In genomic region chr11:14029971-14030531, GRCh38 we compare ENCODE assay signal across 10 cellular contexts.
DNase-seq lines count a peak whose midpoint lies in the region; ATAC-seq and TF ChIP-seq lines count a peak whose summit lies in the region.
"Had no signal": no experiment of that assay in that cellular context is flagged by ENCODE, and none has a peak within 500 bp of the region (broad histone marks: within the 10 kb centered on the region; RNA-seq: fewer than 3 reads in every experiment).

No MANE protein-coding gene starts in this region.

- intact Hi-C loops in right lobe of liver (cut with DNase I) (no loop called here), A673 (cut with micrococcal nuclease; ENCODE audit: unreplicated experiment) (no loop called here)

- no peak overlapping the region for H3K27ac ChIP-seq in ACC112 (ENCODE audit: low read depth, low read length)
- no peak overlapping the region for H3K27ac ChIP-seq in right lobe of liver
- no peak overlapping the region for H3K27ac ChIP-seq in A673 (ENCODE audit: low read depth, low read length, poor library complexity, severe bottlenecking)

- H3K36me3 ChIP-seq in ACC112 (ENCODE audit: insufficient read depth, low read length) (no peaks in the 10 kb centered on the region), right lobe of liver (no peaks in the 10 kb centered on the region), A673 (ENCODE audit: insufficient read depth, low read length, poor library complexity, severe bottlenecking) (no peaks in the 10 kb centered on the region)

- ATAC-seq in right lobe of liver: peak; percentile 93 to 98 (median 94)
- no peak for ATAC-seq in naive thymus-derived CD8-positive, alpha-beta T cell

- H3K4me3 ChIP-seq in ACC112 (ENCODE audit: low read depth, low read length) (no peak overlapping the region), right lobe of liver (no peak overlapping the region), A673 (ENCODE audit: low read depth, low read length, poor library complexity, severe bottlenecking) (no peak overlapping the region)

- peak overlapping the region; percentile 50 for H2AFZ ChIP-seq in ACC112 (ENCODE audit: low read length, unreplicated experiment)

- H3K36me3 Mint-ChIP-seq in naive thymus-derived CD8-positive, alpha-beta T cell: no peaks in the 10 kb centered on the region
- H3K36me3 Mint-ChIP-seq: activated naive CD4-positive, alpha-beta T cell treated with anti-CD3 and anti-CD28 coated beads, Interleukin-2, amount 50 U/mL, for 24 hours; CD4-positive, CD25-positive, alpha-beta regulatory T cell had no signal

- H3K4me1 ChIP-seq in ACC112 (ENCODE audit: control insufficient read depth, insufficient read depth, low read length, unreplicated experiment) (peaks cover 14% of the 10 kb centered on the region), right lobe of liver (no peaks in the 10 kb centered on the region), A673 (ENCODE audit: insufficient read depth, low read length, poor library complexity, severe bottlenecking) (no peaks in the 10 kb centered on the region)

- H3K27me3 ChIP-seq in ACC112 (ENCODE audit: insufficient read depth, low read length) (peaks cover 25% of the 10 kb centered on the region), right lobe of liver (no peaks in the 10 kb centered on the region), A673 (replicated peaks; ENCODE audit: insufficient read depth, low read depth, low read length, poor library complexity) (peaks cover 13% of the 10 kb centered on the region)

- POLR2A ChIA-PET in A673 (lab: Charles Lee; ENCODE audit: low non-redundant PET): no interaction called here
- POLR2A ChIA-PET in naive thymus-derived CD8-positive, alpha-beta T cell (lab: Charles Lee): no interaction called here

- TF ChIP-seq POLR2A in right lobe of liver (IDR thresholded peaks at IDR 0.05) (no peak), erythroblast (IDR thresholded peaks at IDR 0.05; ENCODE audit: low read length) (no peak)

- WGBS in right lobe of liver (ENCODE audit: insufficient coverage, low coverage, low lambda C conversion rate, missing lambda C conversion rate): 18% methylated on average over 10 of the region's 10 CpGs

- H3K4me1 Mint-ChIP-seq in naive thymus-derived CD8-positive, alpha-beta T cell: peaks cover 0 to 5% (median 1%) of the 10 kb centered on the region in 4 donors
- H3K4me1 Mint-ChIP-seq: activated naive CD4-positive, alpha-beta T cell treated with anti-CD3 and anti-CD28 coated beads, Interleukin-2, amount 50 U/mL, for 24 hours; CD4-positive, CD25-positive, alpha-beta regulatory T cell had no signal

- TF ChIP-seq CTCF in right lobe of liver (IDR thresholded peaks at IDR 0.05) (no peak), A673 (conservative IDR thresholded peaks at IDR 0.05; ENCODE audit: low read depth, low read length) (no peak)

- H3K79me2 ChIP-seq in ACC112 (ENCODE audit: control insufficient read depth, insufficient read depth, low read length, unreplicated experiment): no peaks in the 10 kb centered on the region

- H3K9me3 ChIP-seq in right lobe of liver (no peaks in the 10 kb centered on the region), A673 (ENCODE audit: low read depth, low read length, poor library complexity, severe bottlenecking) (no peaks in the 10 kb centered on the region)

- CTCF ChIA-PET in A673 (lab: Charles Lee): no interaction called here

- H3K4me3 Mint-ChIP-seq in naive thymus-derived CD8-positive, alpha-beta T cell: no peak overlapping the region
- H3K4me3 Mint-ChIP-seq: activated naive CD4-positive, alpha-beta T cell treated with anti-CD3 and anti-CD28 coated beads, Interleukin-2, amount 50 U/mL, for 24 hours; CD4-positive, CD25-positive, alpha-beta regulatory T cell had no signal

- H3K27me3 Mint-ChIP-seq in naive thymus-derived CD8-positive, alpha-beta T cell: peaks cover 0 to 6% (median 2%) of the 10 kb centered on the region in 5 donors
- H3K27me3 Mint-ChIP-seq: activated naive CD4-positive, alpha-beta T cell treated with anti-CD3 and anti-CD28 coated beads, Interleukin-2, amount 50 U/mL, for 24 hours had no signal

- DNase-seq in NCI-H1105 treated with DMSO at 0.1 percent for 48 hours (lab: John Stamatoyannopoulos, UW) (peak; percentile 86), cerebellar cortex (ENCODE audit: low spot score) (peak; percentile 63), right lobe of liver (peak; percentile 72 to 84 (median 73)), erythroblast (lab: John Stamatoyannopoulos, UW) (no peak), A673 (ENCODE audit: low spot score) (no peak), NCI-H128 (lab: John Stamatoyannopoulos, UW; ENCODE audit: unreplicated experiment) (no peak)
- no peak for DNase-seq in naive thymus-derived CD8-positive, alpha-beta T cell
- DNase-seq: CD4-positive, CD25-positive, alpha-beta regulatory T cell had no signal

- H3K9me3 Mint-ChIP-seq in naive thymus-derived CD8-positive, alpha-beta T cell: no peaks in the 10 kb centered on the region
- H3K9me3 Mint-ChIP-seq: activated naive CD4-positive, alpha-beta T cell treated with anti-CD3 and anti-CD28 coated beads, Interleukin-2, amount 50 U/mL, for 24 hours; CD4-positive, CD25-positive, alpha-beta regulatory T cell had no signal

- peak overlapping the region in 1 of 10 donors; percentile 8 for H3K27ac Mint-ChIP-seq in naive thymus-derived CD8-positive, alpha-beta T cell
- H3K27ac Mint-ChIP-seq: activated naive CD4-positive, alpha-beta T cell treated with anti-CD3 and anti-CD28 coated beads, Interleukin-2, amount 50 U/mL, for 24 hours; CD4-positive, CD25-positive, alpha-beta regulatory T cell had no signal

- BruUV-seq in A673 (replicated peaks; lab: Mats Ljungman, UMichigan): no TSS peak

Comparison
In these comparisons a context has a peak if more than half of its experiments do, and no peak if none do; other contexts are left out.
1. DNase-seq: peak in NCI-H1105 treated with DMSO at 0.1 percent for 48 hours (single experiment), cerebellar cortex (single experiment) and right lobe of liver (3 of 3); none in erythroblast (0 of 2), A673 (single experiment), naive thymus-derived CD8-positive, alpha-beta T cell (0 of 10) and NCI-H128 (single experiment).
2. ATAC-seq: peak in right lobe of liver (4 of 4); none in naive thymus-derived CD8-positive, alpha-beta T cell (0 of 2).